In genomic region chr14:91396959-91397815, GRCh38 we compare ENCODE assay signal across 8 cellular contexts. TPM values are rescaled to one million over a fixed set of nuclear protein-coding genes. Genes with fewer than 3 reads are reported as not detected.
DNase-seq lines count a peak whose midpoint lies in the region; ATAC-seq lines count a peak whose summit lies in the region.

No MANE protein-coding gene starts in this region.

- DNase-seq in DMS79 (lab: John Stamatoyannopoulos, UW) = peak; percentile 42
- peak; percentile 78 for DNase-seq in HuH-7.5 (ENCODE audit: low spot score)
- peak; percentile 38 to 53 for DNase-seq in activated CD4-positive, alpha-beta T cell treated with anti-CD3 and anti-CD28 coated beads for 4 hours
- peak; percentile 88 for DNase-seq in cardiac septum (ENCODE audit: low spot score)
- DNase-seq in stimulated activated naive CD4-positive, alpha-beta T cell treated with Interleukin-2 at 50 U/mL for 16 hours (lab: John Stamatoyannopoulos, UW) = peak; percentile 47
- no peak for DNase-seq in NCI-H526 treated with DMSO at 0.1 percent for 48 hours (lab: John Stamatoyannopoulos, UW)

- ATAC-seq in GM21360 (IDR thresholded peaks at IDR 0.05; ENCODE audit: unreplicated experiment) = peak; percentile 56
- no peak for ATAC-seq in HG03565 (IDR thresholded peaks at IDR 0.05; ENCODE audit: unreplicated experiment)

- intact Hi-C loops in cardiac septum (cut with DNase I) = no loop called here

RNA-seq across cellular contexts. Expression of gene CCDC88C, which starts 20.4 kb away (rescaled TPM):
- total RNA-seq in cardiac septum = 2.6 TPM
